ENCODE assay signal across 25 cellular contexts in genomic region chr12:88805286-88805685, GRCh38.
DNase-seq lines count a peak whose midpoint lies in the region; ATAC-seq and TF ChIP-seq lines count a peak whose summit lies in the region.
"Had no signal": no experiment of that assay in that cellular context is flagged by ENCODE, and none has a peak within 500 bp of the region (broad histone marks: within the 10 kb centered on the region; RNA-seq: fewer than 3 reads in every experiment).

No MANE protein-coding gene starts in this region.

- POLR2A ChIA-PET in IMR-90 (lab: Charles Lee; ENCODE audit: unreplicated experiment): no interaction called here

- ATAC-seq in IMR-90 (ENCODE audit: low read depth): no peak
- ATAC-seq in GM19351 (IDR thresholded peaks at IDR 0.05; ENCODE audit: unreplicated experiment): no peak
- ATAC-seq: activated CD4-positive, alpha-beta T cell treated with anti-CD3 and anti-CD28 coated beads for 36 hours; lower lobe of right lung; sciatic nerve had no signal

- no peak overlapping the region for H3K4me3 ChIP-seq in BLaER1 treated with 17β-estradiol and CSF1 and Interleukin-3, amounts not matched to agents 10 nM and 100 nM
- no peak overlapping the region for H3K4me3 ChIP-seq in IMR-90 (ENCODE audit: insufficient read depth, low read depth, low read length)
- H3K4me3 ChIP-seq in fibroblast of lung (replicated peaks in 1 of 4; ENCODE audit: control extremely low read depth in 1 of 4, insufficient read depth in 1 of 4, low read depth in 3 of 4, low read length in 4 of 4): no peak overlapping the region
- no peak overlapping the region for H3K4me3 ChIP-seq in skeletal muscle satellite cell (ENCODE audit: low read length)
- H3K4me3 ChIP-seq: breast epithelium, lower lobe of right lung, SJSA1, stomach, tibial nerve had no signal

- H3K9me3 ChIP-seq in BLaER1 treated with 17β-estradiol and CSF1 and Interleukin-3, amounts not matched to agents 10 nM and 100 nM (replicated peaks in 1 of 11): peaks cover 4 to 16% (median 8%) of the 10 kb centered on the region in 11 experiments; a peak in 17 of 22 replicates
- H3K9me3 ChIP-seq in IMR-90 (ENCODE audit: control insufficient read depth, insufficient read depth, low read length): no peaks in the 10 kb centered on the region; the same call in 1 of the 2 replicates
- H3K9me3 ChIP-seq in fibroblast of lung (ENCODE audit: control insufficient read depth, insufficient read depth, low read depth, low read length): no peaks in the 10 kb centered on the region
- no peaks in the 10 kb centered on the region for H3K9me3 ChIP-seq in skeletal muscle satellite cell (replicated peaks; ENCODE audit: low read length)
- H3K9me3 ChIP-seq: breast epithelium, lower lobe of right lung, SJSA1, stomach had no signal

- H3K18ac ChIP-seq in IMR-90 (ENCODE audit: low read depth, low read length): no peak overlapping the region

- peak; percentile 9 for DNase-seq in IMR-90
- peak in 1 of 2 donors; percentile 59 for DNase-seq in fibroblast of lung (ENCODE audit: low read depth in 2 of 2)
- no peak for DNase-seq in NCI-H2196 (lab: John Stamatoyannopoulos, UW; ENCODE audit: unreplicated experiment)
- DNase-seq in SW480 (ENCODE audit: low spot score): no peak
- DNase-seq: activated CD4-positive, alpha-beta T cell treated with anti-CD3 and anti-CD28 coated beads for 36 hours; activated CD8-positive, alpha-beta memory T cell treated with anti-CD3 and anti-CD28 coated beads for 24 hours; activated naive CD4-positive, alpha-beta T cell; activated T-cell treated with anti-CD3 and anti-CD28 coated beads, Interleukin-2, amount 50 U/mL, for 24 hours; amygdala; COR-L47; DMS79; effector memory CD4-positive, alpha-beta T cell; erythroblast; lower lobe of right lung; NCI-H2081 treated with DMSO at 0.1 percent for 48 hours; NCI-H446; posterior cingulate gyrus; stomach had no signal

- H2BK120ac ChIP-seq in IMR-90 (ENCODE audit: low read depth, low read length): no peak overlapping the region

- BruUV-seq in IMR-90 (replicated peaks; lab: Mats Ljungman, UMichigan): no TSS peak

- H3K27me3 ChIP-seq in BLaER1 treated with 17β-estradiol and CSF1 and Interleukin-3, amounts not matched to agents 10 nM and 100 nM: no peaks in the 10 kb centered on the region
- H3K27me3 ChIP-seq in IMR-90 (ENCODE audit: control insufficient read depth, insufficient read depth, low read length): no peaks in the 10 kb centered on the region
- no peaks in the 10 kb centered on the region for H3K27me3 ChIP-seq in fibroblast of lung (ENCODE audit: control insufficient read depth, insufficient read depth, low read length)
- H3K27me3 ChIP-seq in skeletal muscle satellite cell (ENCODE audit: control insufficient read depth, insufficient read depth, low read length): no peaks in the 10 kb centered on the region
- H3K27me3 ChIP-seq: breast epithelium, SJSA1, stomach, tibial nerve had no signal

- dilution Hi-C loops in IMR-90 (cut with HindIII; ENCODE audit: low sequenced_read_pairs, unreplicated experiment): no loop called here

- no peak overlapping the region for H2AFZ ChIP-seq in IMR-90 (replicated peaks; ENCODE audit: low read length, poor library complexity)
- H2AFZ ChIP-seq in fibroblast of lung (ENCODE audit: low read length): no peak overlapping the region

- no peaks in the 10 kb centered on the region for H4K20me1 ChIP-seq in BLaER1 treated with 17β-estradiol and CSF1 and Interleukin-3, amounts not matched to agents 10 nM and 100 nM
- H4K20me1 ChIP-seq in IMR-90 (ENCODE audit: insufficient read depth, low read length): no peaks in the 10 kb centered on the region
- no peaks in the 10 kb centered on the region for H4K20me1 ChIP-seq in fibroblast of lung (ENCODE audit: control insufficient read depth, extremely low read depth, insufficient read depth, low read length)

- H3K9ac ChIP-seq in BLaER1 treated with 17β-estradiol and CSF1 and Interleukin-3, amounts not matched to agents 10 nM and 100 nM: no peak overlapping the region
- H3K9ac ChIP-seq in IMR-90 (ENCODE audit: low read depth, low read length) (no peak overlapping the region), fibroblast of lung (ENCODE audit: insufficient read depth, low read length) (no peak overlapping the region), skeletal muscle satellite cell (ENCODE audit: low read depth, low read length) (peak overlapping the region; percentile 61)

- H3K36me3 ChIP-seq in BLaER1 treated with 17β-estradiol and CSF1 and Interleukin-3, amounts not matched to agents 10 nM and 100 nM: no peaks in the 10 kb centered on the region
- H3K36me3 ChIP-seq in IMR-90 (ENCODE audit: control insufficient read depth, insufficient read depth, low read length): no peaks in the 10 kb centered on the region
- no peaks in the 10 kb centered on the region for H3K36me3 ChIP-seq in fibroblast of lung (ENCODE audit: control insufficient read depth, insufficient read depth, low read length)
- no peaks in the 10 kb centered on the region for H3K36me3 ChIP-seq in skeletal muscle satellite cell (ENCODE audit: insufficient read depth, low read length)
- H3K36me3 ChIP-seq: breast epithelium, lower lobe of right lung, SJSA1, stomach, tibial nerve had no signal

- in situ Hi-C loops in IMR-90 (cut with MboI; ENCODE audit: low sequenced_read_pairs): no loop called here

- no CpG with 5 or more reads among the region's 2 CpGs for WGBS in IMR-90 (ENCODE audit: extremely low coverage in 2 of 2, insufficient read length in 1 of 2), 2 experiments

- intact Hi-C loops in IMR-90 (cut with micrococcal nuclease): no loop called here

- H3K79me1 ChIP-seq in IMR-90 (ENCODE audit: low read depth in 1 of 2, low read length in 2 of 2): no peaks in the 10 kb centered on the region

- no peak overlapping the region for H2AK9ac ChIP-seq in IMR-90 (replicated peaks; ENCODE audit: low read depth, low read length, poor library complexity)

- H4K5ac ChIP-seq in IMR-90 (ENCODE audit: low read depth, low read length): no peak overlapping the region

- H4K91ac ChIP-seq in IMR-90 (ENCODE audit: insufficient read depth, low read depth, low read length): no peak overlapping the region

- H3K9me1 ChIP-seq in IMR-90 (ENCODE audit: insufficient read depth, low read length): no peaks in the 10 kb centered on the region

- H2BK5ac ChIP-seq in IMR-90 (ENCODE audit: low read depth, low read length, poor library complexity, severe bottlenecking): peak overlapping the region; percentile 4

- peaks cover 4 to 37% (median 14%) of the 10 kb centered on the region in 10 experiments for H3K4me1 ChIP-seq in BLaER1 treated with 17β-estradiol and CSF1 and Interleukin-3, amounts not matched to agents 10 nM and 100 nM
- H3K4me1 ChIP-seq in IMR-90 (ENCODE audit: control insufficient read depth, insufficient read depth, low read length) (no peaks in the 10 kb centered on the region), fibroblast of lung (ENCODE audit: control insufficient read depth, extremely low read depth, insufficient read depth, low read length) (no peaks in the 10 kb centered on the region), skeletal muscle satellite cell (ENCODE audit: control insufficient read depth, insufficient read depth, low read length) (peaks cover 11% of the 10 kb centered on the region)
- H3K4me1 ChIP-seq: breast epithelium, lower lobe of right lung, SJSA1 had no signal

- TF ChIP-seq POLR2A in IMR-90 (IDR thresholded peaks at IDR 0.05; ENCODE audit: low read depth, low read length): no peak

- no peak overlapping the region for H3K23ac ChIP-seq in IMR-90 (ENCODE audit: low read depth, low read length)

- peak overlapping the region in 6 of 11 experiments; percentile 25 to 50 (median 39); a peak in 7 of 22 replicates for H3K4me2 ChIP-seq in BLaER1 treated with 17β-estradiol and CSF1 and Interleukin-3, amounts not matched to agents 10 nM and 100 nM
- H3K4me2 ChIP-seq in IMR-90 (ENCODE audit: low read depth, low read length): no peak overlapping the region
- H3K4me2 ChIP-seq in fibroblast of lung (ENCODE audit: extremely low read depth, insufficient read depth, low read length): no peak overlapping the region
- peak overlapping the region; percentile 40 for H3K4me2 ChIP-seq in skeletal muscle satellite cell (ENCODE audit: low read length)

- no peaks in the 10 kb centered on the region for H3K79me2 ChIP-seq in fibroblast of lung (ENCODE audit: control insufficient read depth, insufficient read depth, low read length)

- TF ChIP-seq CTCF in IMR-90 (conservative IDR thresholded peaks at IDR 0.05; ENCODE audit: low read depth, low read length) (no peak), fibroblast of lung (conservative IDR thresholded peaks at IDR 0.05 in 1 of 2, IDR thresholded peaks at IDR 0.05 in 1 of 2; ENCODE audit: low read depth in 1 of 2, low read length in 2 of 2) (no peak)

- no peak overlapping the region for H4K8ac ChIP-seq in IMR-90 (ENCODE audit: low read depth in 2 of 2, low read length in 2 of 2)

- no peak overlapping the region for H3K4ac ChIP-seq in IMR-90 (ENCODE audit: low read depth, low read length)

- H3K14ac ChIP-seq in IMR-90 (replicated peaks; ENCODE audit: low read depth, low read length): no peak overlapping the region

- no peak overlapping the region for H3K27ac ChIP-seq in BLaER1 treated with 17β-estradiol and CSF1 and Interleukin-3, amounts not matched to agents 10 nM and 100 nM
- H3K27ac ChIP-seq in IMR-90 (ENCODE audit: insufficient read depth, low read length) (no peak overlapping the region), fibroblast of lung (ENCODE audit: insufficient read depth, low read length) (peak overlapping the region; percentile 5)
- H3K27ac ChIP-seq: lower lobe of right lung, SJSA1 had no signal

- CTCF ChIA-PET in IMR-90 (lab: Yijun Ruan, JAX): interaction anchor here (0.7 kb wide), 1 partner anchor 10 kb away, joined by 3 read pairs; no protein-coding TSS in a partner anchor

- peak overlapping the region; percentile 42; the same call in 1 of the 2 replicates for H2BK20ac ChIP-seq in IMR-90 (ENCODE audit: low read depth, low read length)

- H2AK5ac ChIP-seq in IMR-90 (ENCODE audit: low read depth, low read length): no peak overlapping the region

- no peak overlapping the region for H2BK15ac ChIP-seq in IMR-90 (ENCODE audit: low read depth, low read length)

- H3K56ac ChIP-seq in IMR-90 (ENCODE audit: extremely low read depth, insufficient read depth, low read length): no peak overlapping the region

- TF ChIP-seq RAD21 in IMR-90 (IDR thresholded peaks at IDR 0.05; ENCODE audit: low read length): no peak

TF ChIP-seq in IMR-90, 13 proteins besides CTCF, POLR2A, EP300 and RAD21 (continues in another document):
- TF ChIP-seq CEBPB (IDR thresholded peaks at IDR 0.05; ENCODE audit: low read depth, low read length) (no peak), ELK1 (IDR thresholded peaks at IDR 0.05; ENCODE audit: borderline replicate concordance, low read depth, low read length) (no peak), NFE2L2 (IDR thresholded peaks at IDR 0.05; ENCODE audit: low read depth, low read length) (no peak)

Comparison
In these comparisons a context has a peak if more than half of its experiments do, and no peak if none do; other contexts are left out.
1. H3K4me2 ChIP-seq: peak in BLaER1 treated with 17β-estradiol and CSF1 and Interleukin-3, amounts not matched to agents 10 nM and 100 nM (6 of 11) and skeletal muscle satellite cell (single experiment); none in IMR-90 (single experiment) and fibroblast of lung (single experiment).